1 cellular context compared by ENCODE assay signal in the genomic region with DNA sequence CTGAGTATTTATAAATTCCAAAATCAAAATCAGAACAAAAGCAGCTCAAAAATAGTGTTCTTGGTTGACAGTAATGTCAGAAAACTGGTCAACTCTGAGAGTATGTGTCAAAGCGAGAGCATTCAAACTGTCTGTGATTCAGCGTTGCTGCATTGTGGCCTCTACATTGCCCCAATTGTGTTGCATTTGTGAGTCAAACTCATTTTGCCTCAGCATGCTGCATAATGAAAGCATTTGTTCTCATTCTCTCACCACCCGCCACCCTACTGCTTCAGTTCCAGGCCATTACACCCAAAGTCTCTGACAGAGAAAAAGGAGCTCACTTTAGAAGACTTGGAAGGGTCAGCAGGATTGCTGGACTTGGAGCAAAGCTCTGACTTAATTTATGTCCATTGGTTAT.
TF ChIP-seq lines count a peak whose summit lies in the region.

No MANE protein-coding gene starts in this region.

TF ChIP-seq in GM23338, 12 proteins besides CTCF, POLR2A, EP300 and RAD21 (continued from another document):
- TF ChIP-seq, protein P1, sequence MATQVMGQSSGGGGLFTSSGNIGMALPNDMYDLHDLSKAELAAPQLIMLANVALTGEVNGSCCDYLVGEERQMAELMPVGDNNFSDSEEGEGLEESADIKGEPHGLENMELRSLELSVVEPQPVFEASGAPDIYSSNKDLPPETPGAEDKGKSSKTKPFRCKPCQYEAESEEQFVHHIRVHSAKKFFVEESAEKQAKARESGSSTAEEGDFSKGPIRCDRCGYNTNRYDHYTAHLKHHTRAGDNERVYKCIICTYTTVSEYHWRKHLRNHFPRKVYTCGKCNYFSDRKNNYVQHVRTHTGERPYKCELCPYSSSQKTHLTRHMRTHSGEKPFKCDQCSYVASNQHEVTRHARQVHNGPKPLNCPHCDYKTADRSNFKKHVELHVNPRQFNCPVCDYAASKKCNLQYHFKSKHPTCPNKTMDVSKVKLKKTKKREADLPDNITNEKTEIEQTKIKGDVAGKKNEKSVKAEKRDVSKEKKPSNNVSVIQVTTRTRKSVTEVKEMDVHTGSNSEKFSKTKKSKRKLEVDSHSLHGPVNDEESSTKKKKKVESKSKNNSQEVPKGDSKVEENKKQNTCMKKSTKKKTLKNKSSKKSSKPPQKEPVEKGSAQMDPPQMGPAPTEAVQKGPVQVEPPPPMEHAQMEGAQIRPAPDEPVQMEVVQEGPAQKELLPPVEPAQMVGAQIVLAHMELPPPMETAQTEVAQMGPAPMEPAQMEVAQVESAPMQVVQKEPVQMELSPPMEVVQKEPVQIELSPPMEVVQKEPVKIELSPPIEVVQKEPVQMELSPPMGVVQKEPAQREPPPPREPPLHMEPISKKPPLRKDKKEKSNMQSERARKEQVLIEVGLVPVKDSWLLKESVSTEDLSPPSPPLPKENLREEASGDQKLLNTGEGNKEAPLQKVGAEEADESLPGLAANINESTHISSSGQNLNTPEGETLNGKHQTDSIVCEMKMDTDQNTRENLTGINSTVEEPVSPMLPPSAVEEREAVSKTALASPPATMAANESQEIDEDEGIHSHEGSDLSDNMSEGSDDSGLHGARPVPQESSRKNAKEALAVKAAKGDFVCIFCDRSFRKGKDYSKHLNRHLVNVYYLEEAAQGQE (IDR thresholded peaks at IDR 0.05; ENCODE audit: unreplicated experiment): no peak
- TF ChIP-seq CREB1 (CRISPR knock-in tag; IDR thresholded peaks at IDR 0.05; ENCODE audit: low read depth) (no peak), ZNF331 (CRISPR knock-in tag; IDR thresholded peaks at IDR 0.05; ENCODE audit: low read depth) (no peak)
